In the genomic region with DNA sequence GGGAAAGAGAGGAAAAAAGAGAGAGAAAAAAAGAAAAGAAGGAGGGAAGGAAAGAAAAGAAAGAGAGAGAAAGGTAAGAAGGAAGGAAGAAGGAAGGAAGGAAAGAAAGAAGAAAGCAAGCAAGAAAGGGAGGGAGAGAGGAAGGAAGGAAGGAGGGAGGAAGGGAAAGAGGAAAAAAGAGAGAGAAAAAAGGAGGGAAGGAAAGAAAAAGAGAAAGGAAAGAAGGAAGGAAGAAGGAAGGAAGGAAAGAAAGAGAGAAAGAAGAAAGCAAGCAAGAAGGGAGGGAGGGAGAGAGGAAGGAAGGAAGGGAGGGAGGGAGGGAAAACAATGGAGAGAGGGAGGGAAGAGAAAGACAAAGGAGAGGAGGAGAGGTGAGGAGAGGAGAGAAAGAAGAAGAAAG, we compare ENCODE assay signal across 2 cellular contexts.
TF ChIP-seq lines count a peak whose summit lies in the region.

No MANE protein-coding gene starts in this region.

TF ChIP-seq in A549, 52 proteins besides CTCF, POLR2A, EP300 and RAD21:
- TF ChIP-seq, protein P1, sequence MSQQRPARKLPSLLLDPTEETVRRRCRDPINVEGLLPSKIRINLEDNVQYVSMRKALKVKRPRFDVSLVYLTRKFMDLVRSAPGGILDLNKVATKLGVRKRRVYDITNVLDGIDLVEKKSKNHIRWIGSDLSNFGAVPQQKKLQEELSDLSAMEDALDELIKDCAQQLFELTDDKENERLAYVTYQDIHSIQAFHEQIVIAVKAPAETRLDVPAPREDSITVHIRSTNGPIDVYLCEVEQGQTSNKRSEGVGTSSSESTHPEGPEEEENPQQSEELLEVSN (IDR thresholded peaks at IDR 0.05; ENCODE audit: borderline replicate concordance, low read depth), result no peak
- TF ChIP-seq, protein P2, sequence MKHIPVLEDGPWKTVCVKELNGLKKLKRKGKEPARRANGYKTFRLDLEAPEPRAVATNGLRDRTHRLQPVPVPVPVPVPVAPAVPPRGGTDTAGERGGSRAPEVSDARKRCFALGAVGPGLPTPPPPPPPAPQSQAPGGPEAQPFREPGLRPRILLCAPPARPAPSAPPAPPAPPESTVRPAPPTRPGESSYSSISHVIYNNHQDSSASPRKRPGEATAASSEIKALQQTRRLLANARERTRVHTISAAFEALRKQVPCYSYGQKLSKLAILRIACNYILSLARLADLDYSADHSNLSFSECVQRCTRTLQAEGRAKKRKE (CRISPR knock-in tag; IDR thresholded peaks at IDR 0.05; ENCODE audit: low read depth), result no peak
- TF ChIP-seq EHMT2 (IDR thresholded peaks at IDR 0.05; ENCODE audit: low read depth) (no peak), CBX2 (IDR thresholded peaks at IDR 0.05; ENCODE audit: borderline replicate concordance, low read depth) (no peak), JUN (IDR thresholded peaks at IDR 0.05) (no peak), SMC3 (IDR thresholded peaks at IDR 0.05) (no peak)

TF ChIP-seq in IMR-90, 13 proteins besides CTCF, POLR2A, EP300 and RAD21:
- TF ChIP-seq CHD1 (IDR thresholded peaks at IDR 0.05; ENCODE audit: low read depth, low read length), result no peak
- no peak for TF ChIP-seq MXI1 (IDR thresholded peaks at IDR 0.05; ENCODE audit: borderline replicate concordance, low read depth, low read length)
- TF ChIP-seq SMC3 (IDR thresholded peaks at IDR 0.05; ENCODE audit: low read depth, low read length), result no peak
- TF ChIP-seq, protein P3, sequence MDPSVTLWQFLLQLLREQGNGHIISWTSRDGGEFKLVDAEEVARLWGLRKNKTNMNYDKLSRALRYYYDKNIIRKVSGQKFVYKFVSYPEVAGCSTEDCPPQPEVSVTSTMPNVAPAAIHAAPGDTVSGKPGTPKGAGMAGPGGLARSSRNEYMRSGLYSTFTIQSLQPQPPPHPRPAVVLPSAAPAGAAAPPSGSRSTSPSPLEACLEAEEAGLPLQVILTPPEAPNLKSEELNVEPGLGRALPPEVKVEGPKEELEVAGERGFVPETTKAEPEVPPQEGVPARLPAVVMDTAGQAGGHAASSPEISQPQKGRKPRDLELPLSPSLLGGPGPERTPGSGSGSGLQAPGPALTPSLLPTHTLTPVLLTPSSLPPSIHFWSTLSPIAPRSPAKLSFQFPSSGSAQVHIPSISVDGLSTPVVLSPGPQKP (IDR thresholded peaks at IDR 0.05; ENCODE audit: borderline replicate concordance, low read depth, low read length), result no peak
- TF ChIP-seq BHLHE40 (IDR thresholded peaks at IDR 0.05; ENCODE audit: low read depth, low read length), result no peak
- no peak for TF ChIP-seq RFX5 (IDR thresholded peaks at IDR 0.05; ENCODE audit: low read depth, low read length)
- TF ChIP-seq, protein P4, sequence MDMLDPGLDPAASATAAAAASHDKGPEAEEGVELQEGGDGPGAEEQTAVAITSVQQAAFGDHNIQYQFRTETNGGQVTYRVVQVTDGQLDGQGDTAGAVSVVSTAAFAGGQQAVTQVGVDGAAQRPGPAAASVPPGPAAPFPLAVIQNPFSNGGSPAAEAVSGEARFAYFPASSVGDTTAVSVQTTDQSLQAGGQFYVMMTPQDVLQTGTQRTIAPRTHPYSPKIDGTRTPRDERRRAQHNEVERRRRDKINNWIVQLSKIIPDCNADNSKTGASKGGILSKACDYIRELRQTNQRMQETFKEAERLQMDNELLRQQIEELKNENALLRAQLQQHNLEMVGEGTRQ (IDR thresholded peaks at IDR 0.05; ENCODE audit: low read depth, low read length), result no peak
- no peak for TF ChIP-seq MAZ (IDR thresholded peaks at IDR 0.05; ENCODE audit: borderline replicate concordance, low read depth, low read length)
- TF ChIP-seq RCOR1 (IDR thresholded peaks at IDR 0.05; ENCODE audit: insufficient replicate concordance, low read length), result no peak
- TF ChIP-seq FOS (IDR thresholded peaks at IDR 0.05; ENCODE audit: low read depth, low read length), result no peak
- TF ChIP-seq MAFK (IDR thresholded peaks at IDR 0.05; ENCODE audit: low read depth, low read length), result no peak
- no peak for TF ChIP-seq NFE2L2 (IDR thresholded peaks at IDR 0.05; ENCODE audit: low read depth, low read length)
- TF ChIP-seq CEBPB (IDR thresholded peaks at IDR 0.05; ENCODE audit: low read depth, low read length), result no peak
TF ChIP-seq in IMR-90: peak in this region for 0.
